Comparison of ENCODE assay signal across 8 cellular contexts in the genomic region with DNA sequence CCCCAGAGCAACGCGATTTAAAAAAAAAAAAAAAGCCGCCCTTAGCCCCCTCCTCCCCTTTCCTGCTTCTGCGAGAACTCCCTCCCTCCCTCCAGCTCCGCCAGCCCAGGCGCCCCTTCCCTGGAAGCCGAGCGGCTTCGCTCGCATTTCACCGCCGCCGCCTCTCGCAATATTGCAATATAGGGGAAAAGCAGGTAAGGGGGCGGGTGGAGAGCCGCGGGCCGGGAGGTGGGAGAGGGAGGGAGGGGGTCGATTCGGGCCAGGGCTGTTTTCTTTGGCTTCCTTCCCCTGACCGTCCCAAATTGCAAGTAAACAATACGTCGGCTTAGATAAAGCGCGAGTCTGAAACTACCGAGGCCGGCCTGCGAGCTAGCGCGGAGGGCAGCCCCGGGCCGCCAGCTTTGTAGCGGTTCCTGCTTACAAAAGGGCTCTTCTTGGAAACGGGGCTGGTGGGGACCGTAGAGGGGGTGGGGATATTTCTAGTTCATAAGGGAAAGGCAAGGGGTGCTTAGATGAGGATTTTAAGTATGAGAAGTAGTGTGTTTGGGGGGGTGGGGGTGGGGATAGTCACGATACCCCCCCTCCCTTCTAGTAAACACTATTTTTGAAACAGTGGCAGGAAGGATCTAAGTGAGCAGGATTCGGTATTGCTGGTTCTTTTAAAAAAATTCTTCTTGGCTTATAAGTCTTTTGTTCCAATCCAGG. TPM values are rescaled to one million over a fixed set of nuclear protein-coding genes. Genes with fewer than 3 reads are reported as not detected.
A peak's percentile ranks its signal among the peaks of the same experiment; 100 is the strongest.
DNase-seq lines count a peak whose midpoint lies in the region; ATAC-seq and TF ChIP-seq lines count a peak whose summit lies in the region.

No MANE protein-coding gene starts in this region.

- H3K14ac ChIP-seq in neuronal stem cell (ENCODE audit: low read length), result no peak overlapping the region

- peak overlapping the region; percentile 87 for H3K27ac ChIP-seq in BLaER1
- peak overlapping the region; percentile 97 for H3K27ac ChIP-seq in HEK293 (ENCODE audit: extremely low read depth, low read depth, low read length)
- peak overlapping the region; percentile 89 for H3K27ac ChIP-seq in neuronal stem cell (replicated peaks; ENCODE audit: low read length)

- DNase-seq in RPMI8226 (peak; percentile 49), glutamatergic neuron (peak; percentile 66), neuronal stem cell (ENCODE audit: low spot score) (no peak), SK-N-DZ (ENCODE audit: low spot score) (no peak)
- DNase-seq in activated naive CD8-positive, alpha-beta T cell treated with anti-CD3 and anti-CD28 coated beads for 36 hours, result peak; percentile 55

- H4K8ac ChIP-seq in neuronal stem cell (ENCODE audit: low read depth, low read length), result no peak overlapping the region

- WGBS in neuronal stem cell (ENCODE audit: extremely low coverage in 2 of 2, insufficient read length in 2 of 2, insufficient replicate concordance in 1 of 2), 2 donors, result no CpG with 5 or more reads among the region's 37 CpGs

- CTCF ChIA-PET in HEK293 (lab: Yijun Ruan, JAX), result interaction anchor here (0.6 to 0.9 kb wide), 3 partner anchors 8 to 511 kb away, joined by 3 to 4 read pairs (median 3); no protein-coding TSS in a partner anchor

- peaks cover 26% of the 10 kb centered on the region for H4K20me1 ChIP-seq in BLaER1

- no peaks in the 10 kb centered on the region for H3K9me3 ChIP-seq in BLaER1
- no peaks in the 10 kb centered on the region for H3K9me3 ChIP-seq in HEK293 (ENCODE audit: control insufficient read depth, insufficient read depth, low read depth, low read length)
- no peaks in the 10 kb centered on the region for H3K9me3 ChIP-seq in neuronal stem cell (replicated peaks in 1 of 2; ENCODE audit: control insufficient read depth in 2 of 2, insufficient read depth in 1 of 2, low read depth in 1 of 2, low read length in 2 of 2)

- H3K4ac ChIP-seq in neuronal stem cell (ENCODE audit: low read length), result no peak overlapping the region

- H3K4me2 ChIP-seq in BLaER1, result peak overlapping the region; percentile 99
- H3K4me2 ChIP-seq in neuronal stem cell (ENCODE audit: insufficient read depth, low read length, poor library complexity, severe bottlenecking), result peak overlapping the region; percentile 57

- H3K9ac ChIP-seq in BLaER1 (peak overlapping the region; percentile 92), neuronal stem cell (ENCODE audit: low read depth, low read length, poor library complexity) (peak overlapping the region; percentile 74)

- H2BK12ac ChIP-seq in neuronal stem cell (ENCODE audit: low read length), result no peak overlapping the region

- H3K4me3 ChIP-seq in BLaER1 (peak overlapping the region; percentile 77), HEK293 (ENCODE audit: low read depth, low read length) (peak overlapping the region; percentile 73), neuronal stem cell (ENCODE audit: low read length in 2 of 2) (peak overlapping the region; percentile 57 to 96)

- no peak overlapping the region for H2AK5ac ChIP-seq in neuronal stem cell (ENCODE audit: low read depth, low read length)

- no peak overlapping the region for H2BK120ac ChIP-seq in neuronal stem cell (ENCODE audit: low read depth, low read length)

- no peaks in the 10 kb centered on the region for H3K9me3 Mint-ChIP-seq in activated naive CD8-positive, alpha-beta T cell treated with anti-CD3 and anti-CD28 coated beads for 36 hours
- H3K9me3 Mint-ChIP-seq in glutamatergic neuron (ENCODE audit: unreplicated experiment), result peaks cover 9% of the 10 kb centered on the region

- peak overlapping the region; percentile 96 for H3K18ac ChIP-seq in neuronal stem cell (ENCODE audit: low read length)

- no peak overlapping the region for H2BK5ac ChIP-seq in neuronal stem cell (ENCODE audit: low read length)

- peak overlapping the region; percentile 77 for H3K23ac ChIP-seq in neuronal stem cell (ENCODE audit: low read depth, low read length, poor library complexity)

- peak overlapping the region; percentile 91 for H2AFZ ChIP-seq in neuronal stem cell (ENCODE audit: low read length)

- ATAC-seq in HG02623 (IDR thresholded peaks at IDR 0.05; ENCODE audit: unreplicated experiment), result no peak

- H3K79me1 ChIP-seq in neuronal stem cell (ENCODE audit: low read depth, low read length), result no peaks in the 10 kb centered on the region

- H3K27me3 ChIP-seq in BLaER1 (no peaks in the 10 kb centered on the region), neuronal stem cell (ENCODE audit: control insufficient read depth in 3 of 3, insufficient read depth in 3 of 3, low read depth in 1 of 3, low read length in 3 of 3) (peaks cover 0 to 3% (median 0%) of the 10 kb centered on the region in 3 experiments)

- H3K4me1 ChIP-seq in BLaER1, result peaks cover 47% of the 10 kb centered on the region
- peaks cover 25% of the 10 kb centered on the region for H3K4me1 ChIP-seq in HEK293 (ENCODE audit: control insufficient read depth, insufficient read depth, low read length)
- peaks cover 7 to 13% of the 10 kb centered on the region in 2 donors for H3K4me1 ChIP-seq in neuronal stem cell (ENCODE audit: control insufficient read depth in 2 of 2, insufficient read depth in 1 of 2, low read depth in 1 of 2, low read length in 2 of 2)

- no peak overlapping the region for H2BK15ac ChIP-seq in neuronal stem cell (ENCODE audit: low read length)

- TF ChIP-seq CTCF in HEK293 (tag by site-specific recombination; IDR thresholded peaks at IDR 0.05) (no peak), glutamatergic neuron (IDR thresholded peaks at IDR 0.05; ENCODE audit: partially characterized antibody, unreplicated experiment) (no peak)

- H3K4me3 Mint-ChIP-seq in activated naive CD8-positive, alpha-beta T cell treated with anti-CD3 and anti-CD28 coated beads for 36 hours, result peak overlapping the region; percentile 85
- H3K4me3 Mint-ChIP-seq in glutamatergic neuron (ENCODE audit: unreplicated experiment), result peak overlapping the region; percentile 87

- H3K27me3 Mint-ChIP-seq in activated naive CD8-positive, alpha-beta T cell treated with anti-CD3 and anti-CD28 coated beads for 36 hours, result no peaks in the 10 kb centered on the region
- H3K27me3 Mint-ChIP-seq in glutamatergic neuron (ENCODE audit: unreplicated experiment), result no peaks in the 10 kb centered on the region

- peaks cover 40% of the 10 kb centered on the region for H3K4me1 Mint-ChIP-seq in activated naive CD8-positive, alpha-beta T cell treated with anti-CD3 and anti-CD28 coated beads for 36 hours
- H3K4me1 Mint-ChIP-seq in glutamatergic neuron (ENCODE audit: low read depth, unreplicated experiment), result peaks cover 20% of the 10 kb centered on the region

- POLR2A ChIA-PET in HEK293 (lab: Yijun Ruan, JAX), result interaction anchor here (0.6 to 2.1 kb wide), 29 partner anchors 12 to 1356 kb away, joined by 3 to 14 read pairs (median 4); partner anchors contain the start of gene HS2ST1

- no peaks in the 10 kb centered on the region for H3K36me3 ChIP-seq in BLaER1
- H3K36me3 ChIP-seq in HEK293 (ENCODE audit: control insufficient read depth in 2 of 2, insufficient read depth in 1 of 2, low read length in 2 of 2), result peaks cover 7 to 18% of the 10 kb centered on the region in 2 experiments; a peak in 2 of 3 replicates
- H3K36me3 ChIP-seq in neuronal stem cell (replicated peaks in 1 of 2; ENCODE audit: control insufficient read depth in 2 of 2, insufficient read depth in 2 of 2, low read length in 2 of 2), result peaks cover 0 to 20% of the 10 kb centered on the region in 2 donors

- H3K36me3 Mint-ChIP-seq in activated naive CD8-positive, alpha-beta T cell treated with anti-CD3 and anti-CD28 coated beads for 36 hours, result peaks cover 22% of the 10 kb centered on the region
- peaks cover 6% of the 10 kb centered on the region for H3K36me3 Mint-ChIP-seq in glutamatergic neuron (ENCODE audit: unreplicated experiment)

- H4K91ac ChIP-seq in neuronal stem cell (ENCODE audit: low read depth, low read length, poor library complexity), result no peak overlapping the region

- peak overlapping the region; percentile 95 for H3K27ac Mint-ChIP-seq in activated naive CD8-positive, alpha-beta T cell treated with anti-CD3 and anti-CD28 coated beads for 36 hours
- peak overlapping the region; percentile 70 for H3K27ac Mint-ChIP-seq in glutamatergic neuron (ENCODE audit: unreplicated experiment)

TF ChIP-seq in HEK293, 187 proteins besides CTCF, POLR2A, EP300 and RAD21 (continues in another document):
- no peak for TF ChIP-seq ZNF404 (tag by site-specific recombination; IDR thresholded peaks at IDR 0.05)
- no peak for TF ChIP-seq ZNF670 (tag by site-specific recombination; IDR thresholded peaks at IDR 0.05; ENCODE audit: low read depth)
- TF ChIP-seq ZNF324 (tag by site-specific recombination; IDR thresholded peaks at IDR 0.05), result 0 out of 2 replicates have a peak, but pooled peaks have one; percentile 60
- TF ChIP-seq, protein P1, sequence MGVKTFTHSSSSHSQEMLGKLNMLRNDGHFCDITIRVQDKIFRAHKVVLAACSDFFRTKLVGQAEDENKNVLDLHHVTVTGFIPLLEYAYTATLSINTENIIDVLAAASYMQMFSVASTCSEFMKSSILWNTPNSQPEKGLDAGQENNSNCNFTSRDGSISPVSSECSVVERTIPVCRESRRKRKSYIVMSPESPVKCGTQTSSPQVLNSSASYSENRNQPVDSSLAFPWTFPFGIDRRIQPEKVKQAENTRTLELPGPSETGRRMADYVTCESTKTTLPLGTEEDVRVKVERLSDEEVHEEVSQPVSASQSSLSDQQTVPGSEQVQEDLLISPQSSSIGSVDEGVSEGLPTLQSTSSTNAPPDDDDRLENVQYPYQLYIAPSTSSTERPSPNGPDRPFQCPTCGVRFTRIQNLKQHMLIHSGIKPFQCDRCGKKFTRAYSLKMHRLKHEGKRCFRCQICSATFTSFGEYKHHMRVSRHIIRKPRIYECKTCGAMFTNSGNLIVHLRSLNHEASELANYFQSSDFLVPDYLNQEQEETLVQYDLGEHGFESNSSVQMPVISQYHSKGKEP (tag by site-specific recombination; IDR thresholded peaks at IDR 0.05), result peak; percentile 74
- no peak for TF ChIP-seq ZNF558 (tag by site-specific recombination; IDR thresholded peaks at IDR 0.05)
- TF ChIP-seq KLF8 (tag by site-specific recombination; IDR thresholded peaks at IDR 0.05), result peak; percentile 4; the same call in 1 of the 2 replicates
- no peak for TF ChIP-seq ZNF239 (tag by site-specific recombination; IDR thresholded peaks at IDR 0.05)
- no peak for TF ChIP-seq ZNF843 (tag by site-specific recombination; IDR thresholded peaks at IDR 0.05)
- TF ChIP-seq GLI4 (tag by site-specific recombination; IDR thresholded peaks at IDR 0.05), result no peak
- TF ChIP-seq ZNF529 (tag by site-specific recombination; IDR thresholded peaks at IDR 0.05; ENCODE audit: insufficient replicate concordance), result no peak
- TF ChIP-seq ZNF121 (tag by site-specific recombination; IDR thresholded peaks at IDR 0.05), result no peak
- peak; percentile 74 for TF ChIP-seq SP2 (tag by site-specific recombination; IDR thresholded peaks at IDR 0.05)
- no peak for TF ChIP-seq ZNF169 (tag by site-specific recombination; IDR thresholded peaks at IDR 0.05)

RNA-seq across cellular contexts. Expression of gene LMO4, which starts 0.5 kb away (rescaled TPM):
- total RNA-seq in activated naive CD8-positive, alpha-beta T cell treated with anti-CD3 and anti-CD28 coated beads for 36 hours, result 10 to 100 TPM; 29.7 to 32.8 TPM
- 16.5 TPM for total RNA-seq in glutamatergic neuron (ENCODE audit: unreplicated experiment)
- 111 TPM for polyA plus RNA-seq in neuronal stem cell (2013, experiment 1 of 2)
- 116 TPM for polyA plus RNA-seq in neuronal stem cell (2013, experiment 2 of 2)
- polyA plus RNA-seq in SK-N-DZ (2014; cell fraction: cytosol; rRNA removed), result 85.6 and 102 TPM in 2 replicates
- 61.2 and 68.9 TPM in 2 replicates for polyA plus RNA-seq in SK-N-DZ (2014; cell fraction: nucleus; rRNA removed)

Comparison
In these comparisons a context has a peak if more than half of its experiments do, and no peak if none do; other contexts are left out.
1. DNase-seq: peak in RPMI8226 (single experiment), activated naive CD8-positive, alpha-beta T cell treated with anti-CD3 and anti-CD28 coated beads for 36 hours (single experiment) and glutamatergic neuron (single experiment); none in neuronal stem cell (single experiment) and SK-N-DZ (single experiment).
2. Peak in every context shown above with its lines, with median percentiles within 50 percentile points of each other: H3K27ac ChIP-seq and H3K4me3 ChIP-seq.